In the genomic region with DNA sequence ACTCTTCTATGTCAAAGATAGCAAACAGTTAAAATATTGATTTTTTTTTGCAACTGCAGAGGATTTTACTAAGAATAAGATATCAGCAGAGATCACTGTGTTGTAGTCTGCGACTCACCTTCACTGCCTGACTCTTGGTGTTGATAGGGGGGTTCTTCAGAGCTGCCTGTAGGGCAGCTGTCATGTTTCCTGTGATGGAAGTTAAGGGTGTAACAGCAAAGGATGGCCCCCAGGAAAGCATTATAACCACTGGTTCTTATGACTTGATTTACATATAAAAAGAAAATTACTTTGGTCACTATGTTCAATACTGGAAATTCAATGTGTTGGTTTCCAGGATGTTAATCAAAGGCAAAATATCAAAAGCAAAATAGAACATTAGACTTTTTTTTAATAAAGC, we compare ENCODE assay signal across 1 cellular context.
A peak's percentile ranks its signal among the peaks of the same experiment; 100 is the strongest.
TF ChIP-seq lines count a peak whose summit lies in the region.

No MANE protein-coding gene starts in this region.

TF ChIP-seq in GM12878, 131 proteins besides CTCF, POLR2A, EP300 and RAD21 (continued from another document):
- TF ChIP-seq, protein P1, sequence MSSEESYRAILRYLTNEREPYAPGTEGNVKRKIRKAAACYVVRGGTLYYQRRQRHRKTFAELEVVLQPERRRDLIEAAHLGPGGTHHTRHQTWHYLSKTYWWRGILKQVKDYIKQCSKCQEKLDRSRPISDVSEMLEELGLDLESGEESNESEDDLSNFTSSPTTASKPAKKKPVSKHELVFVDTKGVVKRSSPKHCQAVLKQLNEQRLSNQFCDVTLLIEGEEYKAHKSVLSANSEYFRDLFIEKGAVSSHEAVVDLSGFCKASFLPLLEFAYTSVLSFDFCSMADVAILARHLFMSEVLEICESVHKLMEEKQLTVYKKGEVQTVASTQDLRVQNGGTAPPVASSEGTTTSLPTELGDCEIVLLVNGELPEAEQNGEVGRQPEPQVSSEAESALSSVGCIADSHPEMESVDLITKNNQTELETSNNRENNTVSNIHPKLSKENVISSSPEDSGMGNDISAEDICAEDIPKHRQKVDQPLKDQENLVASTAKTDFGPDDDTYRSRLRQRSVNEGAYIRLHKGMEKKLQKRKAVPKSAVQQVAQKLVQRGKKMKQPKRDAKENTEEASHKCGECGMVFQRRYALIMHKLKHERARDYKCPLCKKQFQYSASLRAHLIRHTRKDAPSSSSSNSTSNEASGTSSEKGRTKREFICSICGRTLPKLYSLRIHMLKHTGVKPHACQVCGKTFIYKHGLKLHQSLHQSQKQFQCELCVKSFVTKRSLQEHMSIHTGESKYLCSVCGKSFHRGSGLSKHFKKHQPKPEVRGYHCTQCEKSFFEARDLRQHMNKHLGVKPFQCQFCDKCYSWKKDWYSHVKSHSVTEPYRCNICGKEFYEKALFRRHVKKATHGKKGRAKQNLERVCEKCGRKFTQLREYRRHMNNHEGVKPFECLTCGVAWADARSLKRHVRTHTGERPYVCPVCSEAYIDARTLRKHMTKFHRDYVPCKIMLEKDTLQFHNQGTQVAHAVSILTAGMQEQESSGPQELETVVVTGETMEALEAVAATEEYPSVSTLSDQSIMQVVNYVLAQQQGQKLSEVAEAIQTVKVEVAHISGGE (CRISPR knock-in tag; IDR thresholded peaks at IDR 0.05), result 0 out of 2 replicates have a peak, but pooled peaks have one; percentile 48
- TF ChIP-seq BHLHE40 (IDR thresholded peaks at IDR 0.05; ENCODE audit: borderline replicate concordance in 1 of 2, low read depth in 2 of 2, low read length in 1 of 2) (no peak), YY1 (IDR thresholded peaks at IDR 0.05; ENCODE audit: low read depth, low read length) (0 out of 2 replicates have a peak, but pooled peaks have one; percentile 37), GABPA (IDR thresholded peaks at IDR 0.05; ENCODE audit: low read depth) (peak; percentile 56; the same call in 1 of the 2 replicates), NR2C1 (IDR thresholded peaks at IDR 0.05) (no peak), MTA3 (IDR thresholded peaks at IDR 0.05; ENCODE audit: borderline replicate concordance, low read length) (no peak), WRNIP1 (IDR thresholded peaks at IDR 0.05; ENCODE audit: borderline replicate concordance, low read depth, low read length) (no peak), MEF2A (IDR thresholded peaks at IDR 0.05; ENCODE audit: insufficient read depth, low read depth, low read length) (no peak), NFYA (IDR thresholded peaks at IDR 0.05; ENCODE audit: borderline replicate concordance, low read depth, low read length) (no peak), IRF4 (IDR thresholded peaks at IDR 0.05; ENCODE audit: low read depth, low read length) (no peak), JUND (IDR thresholded peaks at IDR 0.05; ENCODE audit: low read depth, low read length) (no peak), SMAD1 (IDR thresholded peaks at IDR 0.05; ENCODE audit: low read depth, partially characterized antibody) (no peak), PAX5 (IDR thresholded peaks at IDR 0.05; ENCODE audit: borderline replicate concordance, low read depth, low read length) (no peak)
- TF ChIP-seq, protein P2, sequence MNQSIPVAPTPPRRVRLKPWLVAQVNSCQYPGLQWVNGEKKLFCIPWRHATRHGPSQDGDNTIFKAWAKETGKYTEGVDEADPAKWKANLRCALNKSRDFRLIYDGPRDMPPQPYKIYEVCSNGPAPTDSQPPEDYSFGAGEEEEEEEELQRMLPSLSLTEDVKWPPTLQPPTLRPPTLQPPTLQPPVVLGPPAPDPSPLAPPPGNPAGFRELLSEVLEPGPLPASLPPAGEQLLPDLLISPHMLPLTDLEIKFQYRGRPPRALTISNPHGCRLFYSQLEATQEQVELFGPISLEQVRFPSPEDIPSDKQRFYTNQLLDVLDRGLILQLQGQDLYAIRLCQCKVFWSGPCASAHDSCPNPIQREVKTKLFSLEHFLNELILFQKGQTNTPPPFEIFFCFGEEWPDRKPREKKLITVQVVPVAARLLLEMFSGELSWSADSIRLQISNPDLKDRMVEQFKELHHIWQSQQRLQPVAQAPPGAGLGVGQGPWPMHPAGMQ (IDR thresholded peaks at IDR 0.05; ENCODE audit: borderline replicate concordance), result no peak
- TF ChIP-seq, protein P3, sequence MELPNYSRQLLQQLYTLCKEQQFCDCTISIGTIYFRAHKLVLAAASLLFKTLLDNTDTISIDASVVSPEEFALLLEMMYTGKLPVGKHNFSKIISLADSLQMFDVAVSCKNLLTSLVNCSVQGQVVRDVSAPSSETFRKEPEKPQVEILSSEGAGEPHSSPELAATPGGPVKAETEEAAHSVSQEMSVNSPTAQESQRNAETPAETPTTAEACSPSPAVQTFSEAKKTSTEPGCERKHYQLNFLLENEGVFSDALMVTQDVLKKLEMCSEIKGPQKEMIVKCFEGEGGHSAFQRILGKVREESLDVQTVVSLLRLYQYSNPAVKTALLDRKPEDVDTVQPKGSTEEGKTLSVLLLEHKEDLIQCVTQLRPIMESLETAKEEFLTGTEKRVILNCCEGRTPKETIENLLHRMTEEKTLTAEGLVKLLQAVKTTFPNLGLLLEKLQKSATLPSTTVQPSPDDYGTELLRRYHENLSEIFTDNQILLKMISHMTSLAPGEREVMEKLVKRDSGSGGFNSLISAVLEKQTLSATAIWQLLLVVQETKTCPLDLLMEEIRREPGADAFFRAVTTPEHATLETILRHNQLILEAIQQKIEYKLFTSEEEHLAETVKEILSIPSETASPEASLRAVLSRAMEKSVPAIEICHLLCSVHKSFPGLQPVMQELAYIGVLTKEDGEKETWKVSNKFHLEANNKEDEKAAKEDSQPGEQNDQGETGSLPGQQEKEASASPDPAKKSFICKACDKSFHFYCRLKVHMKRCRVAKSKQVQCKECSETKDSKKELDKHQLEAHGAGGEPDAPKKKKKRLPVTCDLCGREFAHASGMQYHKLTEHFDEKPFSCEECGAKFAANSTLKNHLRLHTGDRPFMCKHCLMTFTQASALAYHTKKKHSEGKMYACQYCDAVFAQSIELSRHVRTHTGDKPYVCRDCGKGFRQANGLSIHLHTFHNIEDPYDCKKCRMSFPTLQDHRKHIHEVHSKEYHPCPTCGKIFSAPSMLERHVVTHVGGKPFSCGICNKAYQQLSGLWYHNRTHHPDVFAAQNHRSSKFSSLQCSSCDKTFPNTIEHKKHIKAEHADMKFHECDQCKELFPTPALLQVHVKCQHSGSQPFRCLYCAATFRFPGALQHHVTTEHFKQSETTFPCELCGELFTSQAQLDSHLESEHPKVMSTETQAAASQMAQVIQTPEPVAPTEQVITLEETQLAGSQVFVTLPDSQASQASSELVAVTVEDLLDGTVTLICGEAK (IDR thresholded peaks at IDR 0.05; ENCODE audit: borderline replicate concordance), result peak; percentile 50; the same call in 1 of the 2 replicates
- TF ChIP-seq, protein P4, sequence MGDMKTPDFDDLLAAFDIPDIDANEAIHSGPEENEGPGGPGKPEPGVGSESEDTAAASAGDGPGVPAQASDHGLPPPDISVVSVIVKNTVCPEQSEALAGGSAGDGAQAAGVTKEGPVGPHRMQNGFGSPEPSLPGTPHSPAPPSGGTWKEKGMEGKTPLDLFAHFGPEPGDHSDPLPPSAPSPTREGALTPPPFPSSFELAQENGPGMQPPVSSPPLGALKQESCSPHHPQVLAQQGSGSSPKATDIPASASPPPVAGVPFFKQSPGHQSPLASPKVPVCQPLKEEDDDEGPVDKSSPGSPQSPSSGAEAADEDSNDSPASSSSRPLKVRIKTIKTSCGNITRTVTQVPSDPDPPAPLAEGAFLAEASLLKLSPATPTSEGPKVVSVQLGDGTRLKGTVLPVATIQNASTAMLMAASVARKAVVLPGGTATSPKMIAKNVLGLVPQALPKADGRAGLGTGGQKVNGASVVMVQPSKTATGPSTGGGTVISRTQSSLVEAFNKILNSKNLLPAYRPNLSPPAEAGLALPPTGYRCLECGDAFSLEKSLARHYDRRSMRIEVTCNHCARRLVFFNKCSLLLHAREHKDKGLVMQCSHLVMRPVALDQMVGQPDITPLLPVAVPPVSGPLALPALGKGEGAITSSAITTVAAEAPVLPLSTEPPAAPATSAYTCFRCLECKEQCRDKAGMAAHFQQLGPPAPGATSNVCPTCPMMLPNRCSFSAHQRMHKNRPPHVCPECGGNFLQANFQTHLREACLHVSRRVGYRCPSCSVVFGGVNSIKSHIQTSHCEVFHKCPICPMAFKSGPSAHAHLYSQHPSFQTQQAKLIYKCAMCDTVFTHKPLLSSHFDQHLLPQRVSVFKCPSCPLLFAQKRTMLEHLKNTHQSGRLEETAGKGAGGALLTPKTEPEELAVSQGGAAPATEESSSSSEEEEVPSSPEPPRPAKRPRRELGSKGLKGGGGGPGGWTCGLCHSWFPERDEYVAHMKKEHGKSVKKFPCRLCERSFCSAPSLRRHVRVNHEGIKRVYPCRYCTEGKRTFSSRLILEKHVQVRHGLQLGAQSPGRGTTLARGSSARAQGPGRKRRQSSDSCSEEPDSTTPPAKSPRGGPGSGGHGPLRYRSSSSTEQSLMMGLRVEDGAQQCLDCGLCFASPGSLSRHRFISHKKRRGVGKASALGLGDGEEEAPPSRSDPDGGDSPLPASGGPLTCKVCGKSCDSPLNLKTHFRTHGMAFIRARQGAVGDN (IDR thresholded peaks at IDR 0.05), result no peak
- TF ChIP-seq, protein P5, sequence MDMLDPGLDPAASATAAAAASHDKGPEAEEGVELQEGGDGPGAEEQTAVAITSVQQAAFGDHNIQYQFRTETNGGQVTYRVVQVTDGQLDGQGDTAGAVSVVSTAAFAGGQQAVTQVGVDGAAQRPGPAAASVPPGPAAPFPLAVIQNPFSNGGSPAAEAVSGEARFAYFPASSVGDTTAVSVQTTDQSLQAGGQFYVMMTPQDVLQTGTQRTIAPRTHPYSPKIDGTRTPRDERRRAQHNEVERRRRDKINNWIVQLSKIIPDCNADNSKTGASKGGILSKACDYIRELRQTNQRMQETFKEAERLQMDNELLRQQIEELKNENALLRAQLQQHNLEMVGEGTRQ (IDR thresholded peaks at IDR 0.05; ENCODE audit: borderline replicate concordance, low read depth, low read length), result no peak
- TF ChIP-seq, protein P6, sequence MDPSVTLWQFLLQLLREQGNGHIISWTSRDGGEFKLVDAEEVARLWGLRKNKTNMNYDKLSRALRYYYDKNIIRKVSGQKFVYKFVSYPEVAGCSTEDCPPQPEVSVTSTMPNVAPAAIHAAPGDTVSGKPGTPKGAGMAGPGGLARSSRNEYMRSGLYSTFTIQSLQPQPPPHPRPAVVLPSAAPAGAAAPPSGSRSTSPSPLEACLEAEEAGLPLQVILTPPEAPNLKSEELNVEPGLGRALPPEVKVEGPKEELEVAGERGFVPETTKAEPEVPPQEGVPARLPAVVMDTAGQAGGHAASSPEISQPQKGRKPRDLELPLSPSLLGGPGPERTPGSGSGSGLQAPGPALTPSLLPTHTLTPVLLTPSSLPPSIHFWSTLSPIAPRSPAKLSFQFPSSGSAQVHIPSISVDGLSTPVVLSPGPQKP (IDR thresholded peaks at IDR 0.05; ENCODE audit: low read depth, low read length), result no peak
- TF ChIP-seq, protein P7, sequence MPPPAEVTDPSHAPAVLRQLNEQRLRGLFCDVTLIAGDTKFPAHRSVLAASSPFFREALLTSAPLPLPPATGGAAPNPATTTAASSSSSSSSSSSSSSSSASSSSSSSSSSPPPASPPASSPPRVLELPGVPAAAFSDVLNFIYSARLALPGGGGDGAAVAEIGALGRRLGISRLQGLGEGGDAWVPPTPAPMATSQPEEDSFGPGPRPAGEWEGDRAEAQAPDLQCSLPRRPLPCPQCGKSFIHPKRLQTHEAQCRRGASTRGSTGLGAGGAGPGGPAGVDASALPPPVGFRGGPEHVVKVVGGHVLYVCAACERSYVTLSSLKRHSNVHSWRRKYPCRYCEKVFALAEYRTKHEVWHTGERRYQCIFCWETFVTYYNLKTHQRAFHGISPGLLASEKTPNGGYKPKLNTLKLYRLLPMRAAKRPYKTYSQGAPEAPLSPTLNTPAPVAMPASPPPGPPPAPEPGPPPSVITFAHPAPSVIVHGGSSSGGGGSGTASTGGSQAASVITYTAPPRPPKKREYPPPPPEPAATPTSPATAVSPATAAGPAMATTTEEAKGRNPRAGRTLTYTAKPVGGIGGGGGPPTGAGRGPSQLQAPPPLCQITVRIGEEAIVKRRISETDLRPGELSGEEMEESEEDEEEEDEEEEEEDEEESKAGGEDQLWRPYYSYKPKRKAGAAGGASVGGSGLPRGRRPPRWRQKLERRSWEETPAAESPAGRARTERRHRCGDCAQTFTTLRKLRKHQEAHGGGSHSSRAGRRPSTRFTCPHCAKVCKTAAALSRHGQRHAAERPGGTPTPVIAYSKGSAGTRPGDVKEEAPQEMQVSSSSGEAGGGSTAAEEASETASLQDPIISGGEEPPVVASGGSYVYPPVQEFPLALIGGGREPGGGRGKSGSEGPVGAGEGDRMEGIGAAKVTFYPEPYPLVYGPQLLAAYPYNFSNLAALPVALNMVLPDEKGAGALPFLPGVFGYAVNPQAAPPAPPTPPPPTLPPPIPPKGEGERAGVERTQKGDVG (CRISPR knock-in tag; IDR thresholded peaks at IDR 0.05), result no peak
- TF ChIP-seq, protein P8, sequence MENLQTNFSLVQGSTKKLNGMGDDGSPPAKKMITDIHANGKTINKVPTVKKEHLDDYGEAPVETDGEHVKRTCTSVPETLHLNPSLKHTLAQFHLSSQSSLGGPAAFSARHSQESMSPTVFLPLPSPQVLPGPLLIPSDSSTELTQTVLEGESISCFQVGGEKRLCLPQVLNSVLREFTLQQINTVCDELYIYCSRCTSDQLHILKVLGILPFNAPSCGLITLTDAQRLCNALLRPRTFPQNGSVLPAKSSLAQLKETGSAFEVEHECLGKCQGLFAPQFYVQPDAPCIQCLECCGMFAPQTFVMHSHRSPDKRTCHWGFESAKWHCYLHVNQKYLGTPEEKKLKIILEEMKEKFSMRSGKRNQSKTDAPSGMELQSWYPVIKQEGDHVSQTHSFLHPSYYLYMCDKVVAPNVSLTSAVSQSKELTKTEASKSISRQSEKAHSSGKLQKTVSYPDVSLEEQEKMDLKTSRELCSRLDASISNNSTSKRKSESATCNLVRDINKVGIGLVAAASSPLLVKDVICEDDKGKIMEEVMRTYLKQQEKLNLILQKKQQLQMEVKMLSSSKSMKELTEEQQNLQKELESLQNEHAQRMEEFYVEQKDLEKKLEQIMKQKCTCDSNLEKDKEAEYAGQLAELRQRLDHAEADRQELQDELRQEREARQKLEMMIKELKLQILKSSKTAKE (IDR thresholded peaks at IDR 0.05; ENCODE audit: low read depth, poor library complexity, severe bottlenecking), result no peak
- TF ChIP-seq, protein P9, sequence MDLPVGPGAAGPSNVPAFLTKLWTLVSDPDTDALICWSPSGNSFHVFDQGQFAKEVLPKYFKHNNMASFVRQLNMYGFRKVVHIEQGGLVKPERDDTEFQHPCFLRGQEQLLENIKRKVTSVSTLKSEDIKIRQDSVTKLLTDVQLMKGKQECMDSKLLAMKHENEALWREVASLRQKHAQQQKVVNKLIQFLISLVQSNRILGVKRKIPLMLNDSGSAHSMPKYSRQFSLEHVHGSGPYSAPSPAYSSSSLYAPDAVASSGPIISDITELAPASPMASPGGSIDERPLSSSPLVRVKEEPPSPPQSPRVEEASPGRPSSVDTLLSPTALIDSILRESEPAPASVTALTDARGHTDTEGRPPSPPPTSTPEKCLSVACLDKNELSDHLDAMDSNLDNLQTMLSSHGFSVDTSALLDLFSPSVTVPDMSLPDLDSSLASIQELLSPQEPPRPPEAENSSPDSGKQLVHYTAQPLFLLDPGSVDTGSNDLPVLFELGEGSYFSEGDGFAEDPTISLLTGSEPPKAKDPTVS (IDR thresholded peaks at IDR 0.05; ENCODE audit: low read depth, low read length), result no peak
